In the genomic region with DNA sequence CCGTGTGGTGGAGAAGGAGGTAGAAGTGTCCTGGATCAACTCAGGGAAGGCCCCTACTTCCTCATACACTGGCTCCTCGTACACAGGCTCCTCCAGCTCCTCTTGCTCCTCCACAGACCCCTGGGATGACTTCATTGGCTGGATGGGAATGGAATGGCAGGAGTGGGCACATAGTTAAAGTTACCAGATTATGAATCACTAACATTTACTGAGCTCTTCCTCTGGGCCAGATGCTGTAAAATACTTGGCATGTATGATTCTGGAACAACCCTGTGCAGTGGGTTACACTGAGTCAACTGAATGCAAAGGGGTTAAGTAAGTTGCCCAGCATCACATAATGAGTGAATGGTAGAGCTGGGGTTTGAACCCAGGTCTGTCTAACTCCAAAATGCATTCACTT, we compare ENCODE assay signal across 16 cellular contexts. TPM values are rescaled to one million over a fixed set of nuclear protein-coding genes. Genes with fewer than 3 reads are reported as not detected.
DNase-seq lines count a peak whose midpoint lies in the region; ATAC-seq and TF ChIP-seq lines count a peak whose summit lies in the region.
"Had no signal": no experiment of that assay in that cellular context is flagged by ENCODE, and none has a peak within 500 bp of the region (broad histone marks: within the 10 kb centered on the region; RNA-seq: fewer than 3 reads in every experiment).

No MANE protein-coding gene starts in this region.

- no peak for TF ChIP-seq CTCF in AG10803 (conservative IDR thresholded peaks at IDR 0.05; ENCODE audit: low read length)
- no peak for TF ChIP-seq CTCF in epithelial cell of esophagus (IDR thresholded peaks at IDR 0.05; ENCODE audit: insufficient read depth, low read depth, low read length, missing control alignments)
- TF ChIP-seq CTCF in osteoblast (IDR thresholded peaks at IDR 0.05; ENCODE audit: extremely low read depth, low read depth, low read length): no peak

- no peaks in the 10 kb centered on the region for H4K20me1 ChIP-seq in osteoblast (ENCODE audit: insufficient read depth, low read length)

- H3K27me3 ChIP-seq in osteoblast (ENCODE audit: insufficient read depth, low read length) (no peaks in the 10 kb centered on the region), SJCRH30 (no peaks in the 10 kb centered on the region)
- H3K27me3 ChIP-seq: BLaER1 treated with 17β-estradiol and CSF1 and Interleukin-3, amounts not matched to agents 10 nM and 100 nM had no signal

- H3K4me1 ChIP-seq in osteoblast (ENCODE audit: insufficient read depth, low read length) (peaks cover 34% of the 10 kb centered on the region), SJCRH30 (no peaks in the 10 kb centered on the region; the same call in 1 of the 2 replicates)

- peak overlapping the region; percentile 72 for H3K27ac ChIP-seq in osteoblast (ENCODE audit: low read depth, low read length)
- H3K27ac ChIP-seq in SJCRH30: no peak overlapping the region
- H3K27ac ChIP-seq: BLaER1 treated with 17β-estradiol and CSF1 and Interleukin-3, amounts not matched to agents 10 nM and 100 nM; KMS-11 had no signal

- no peak overlapping the region for H2AFZ ChIP-seq in osteoblast (ENCODE audit: low read length)

- H3K36me3 ChIP-seq in osteoblast (ENCODE audit: insufficient read depth, low read length) (no peaks in the 10 kb centered on the region), SJCRH30 (no peaks in the 10 kb centered on the region)

- no peak for ATAC-seq in GM18502 (IDR thresholded peaks at IDR 0.05; ENCODE audit: poor library complexity, unreplicated experiment)
- no peak for ATAC-seq in HG03354 (IDR thresholded peaks at IDR 0.05; ENCODE audit: poor library complexity, severe bottlenecking, unreplicated experiment)
- ATAC-seq: activated naive CD8-positive, alpha-beta T cell treated with anti-CD3 and anti-CD28 coated beads, Interleukin-2, amount 50 U/mL, for 24 hours had no signal

- H3K4me3 ChIP-seq in AG10803 (ENCODE audit: low read length) (no peak overlapping the region), epithelial cell of esophagus (ENCODE audit: low read length) (no peak overlapping the region), osteoblast (ENCODE audit: insufficient read depth, low read length) (no peak overlapping the region), SJCRH30 (no peak overlapping the region)
- H3K4me3 ChIP-seq: BLaER1 treated with 17β-estradiol and CSF1 and Interleukin-3, amounts not matched to agents 10 nM and 100 nM had no signal

- peaks cover 12% of the 10 kb centered on the region for H3K79me2 ChIP-seq in osteoblast (ENCODE audit: insufficient read depth, low read length)

- H3K4me2 ChIP-seq in osteoblast (ENCODE audit: insufficient read depth, low read length): peak overlapping the region; percentile 34
- H3K4me2 ChIP-seq: BLaER1 treated with 17β-estradiol and CSF1 and Interleukin-3, amounts not matched to agents 10 nM and 100 nM; KMS-11 had no signal

- H3K9me3 ChIP-seq in osteoblast (ENCODE audit: low read depth, low read length): no peaks in the 10 kb centered on the region
- H3K9me3 ChIP-seq in SJCRH30 (replicated peaks): no peaks in the 10 kb centered on the region

- DNase-seq in AG10803 (ENCODE audit: low read depth): peak; percentile 89
- peak; percentile 80 for DNase-seq in NCI-H226
- DNase-seq in epithelial cell of esophagus (ENCODE audit: low read depth): peak; percentile 22
- peak; percentile 99 for DNase-seq in osteoblast (ENCODE audit: insufficient read length, low spot score, missing footprints)
- no peak for DNase-seq in DMS153 treated with DMSO at 0.1 percent for 48 hours (lab: John Stamatoyannopoulos, UW; ENCODE audit: unreplicated experiment)
- no peak for DNase-seq in SJCRH30
- DNase-seq: activated CD4-positive, alpha-beta T cell treated with anti-CD3 and anti-CD28 coated beads, Interleukin-2, amount 50 U/mL, for 48 hours; activated naive CD8-positive, alpha-beta T cell treated with anti-CD3 and anti-CD28 coated beads, Interleukin-2, amount 50 U/mL, for 24 hours; H7; naive B cell; NCI-H146; NCI-H446 treated with DMSO at 0.1 percent for 48 hours had no signal

RNA-seq across cellular contexts. Expression of a gene that starts 3.1 kb away (rescaled TPM):
- total RNA-seq in osteoblast: 21.8 and 22.4 TPM in 2 replicates
- 2.0 and 2.1 TPM in 2 replicates for total RNA-seq in SJCRH30 (2014; rRNA removed; shearing (Covaris generic))

RNA-seq across cellular contexts. Expression of a gene that starts 17.5 kb away (rescaled TPM):
- 4.4 and 5.1 TPM in 2 replicates for total RNA-seq in osteoblast
- 1.7 and 2.1 TPM in 2 replicates for total RNA-seq in SJCRH30 (2014; rRNA removed; shearing (Covaris generic))

RNA-seq across cellular contexts. Expression of a gene that starts 17.6 kb away (rescaled TPM):
- total RNA-seq in osteoblast: 47.8 and 50.4 TPM in 2 replicates
- total RNA-seq in SJCRH30 (2014; rRNA removed; shearing (Covaris generic)): 102 and 110 TPM in 2 replicates

RNA-seq across cellular contexts. Expression of a gene that starts 27.7 kb away (rescaled TPM):
- total RNA-seq in osteoblast: 2.1 and 2.2 TPM in 2 replicates
- total RNA-seq in SJCRH30 (2014; rRNA removed; shearing (Covaris generic)): 5.8 and 6.2 TPM in 2 replicates

RNA-seq across cellular contexts. Expression of a gene that starts 35.5 kb away (rescaled TPM):
- 18.5 and 19.2 TPM in 2 replicates for total RNA-seq in osteoblast
- total RNA-seq in SJCRH30 (2014; rRNA removed; shearing (Covaris generic)): 54.4 and 56.2 TPM in 2 replicates

Comparison
In these comparisons a context has a peak if more than half of its experiments do, and no peak if none do; other contexts are left out.
1. DNase-seq: peak in AG10803 (single experiment), NCI-H226 (single experiment), epithelial cell of esophagus (single experiment) and osteoblast (single experiment); none in DMS153 treated with DMSO at 0.1 percent for 48 hours (single experiment) and SJCRH30 (0 of 2).